ENCODE assay signal across 1 cellular context in the genomic region with DNA sequence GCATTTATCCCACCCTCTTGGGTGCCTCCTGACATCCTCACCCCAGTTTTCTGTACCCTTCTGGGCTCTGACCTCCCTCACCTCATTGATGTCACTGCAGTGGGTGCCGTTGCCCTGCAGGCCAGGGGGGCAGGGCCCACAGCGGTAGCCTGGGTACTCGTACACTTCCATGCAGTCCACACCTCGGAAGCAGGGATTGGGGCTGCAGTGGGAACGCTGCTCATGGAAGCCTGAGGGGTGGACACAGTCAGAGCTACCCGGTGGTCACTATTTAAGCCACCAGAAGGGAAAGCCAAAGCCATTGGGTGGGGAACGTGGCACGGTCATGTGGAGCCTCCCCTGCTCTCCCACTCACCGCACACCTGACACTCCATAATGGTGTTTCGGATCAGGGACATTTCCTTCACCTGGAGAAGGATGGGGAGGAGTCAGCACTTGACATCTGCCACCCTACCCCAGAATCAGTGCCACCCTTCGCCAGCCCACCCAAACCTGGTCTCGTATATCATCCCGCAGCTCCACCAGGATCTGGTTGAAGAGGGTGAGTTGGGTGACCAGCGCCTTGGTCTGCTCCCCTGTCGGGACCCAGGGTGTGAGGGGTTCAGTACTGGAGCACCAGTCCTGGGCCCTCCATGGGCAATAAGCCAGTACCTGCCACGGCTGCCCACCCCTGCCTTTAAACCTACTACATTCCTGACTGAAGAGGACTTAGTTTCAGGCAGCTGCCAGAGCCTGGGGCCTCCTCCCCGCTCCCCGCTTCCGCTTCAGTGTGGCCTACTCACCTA.
TF ChIP-seq lines count a peak whose summit lies in the region.

No MANE protein-coding gene starts in this region.

TF ChIP-seq in WTC11, 78 proteins besides CTCF, POLR2A, EP300 and RAD21:
- no peak for TF ChIP-seq FOXP1 (CRISPR knock-in tag; IDR thresholded peaks at IDR 0.05; ENCODE audit: borderline replicate concordance)
- no peak for TF ChIP-seq ETV6 (CRISPR knock-in tag; IDR thresholded peaks at IDR 0.05)
- TF ChIP-seq AFF4 (CRISPR knock-in tag; IDR thresholded peaks at IDR 0.05; ENCODE audit: borderline replicate concordance): no peak
- TF ChIP-seq NFE2L1 (CRISPR knock-in tag; IDR thresholded peaks at IDR 0.05): no peak
- no peak for TF ChIP-seq MYBL2 (CRISPR knock-in tag; IDR thresholded peaks at IDR 0.05)
- TF ChIP-seq ZNF423 (CRISPR knock-in tag; IDR thresholded peaks at IDR 0.05): no peak
- TF ChIP-seq SMAD3 (CRISPR knock-in tag; IDR thresholded peaks at IDR 0.05; ENCODE audit: borderline replicate concordance): no peak
- no peak for TF ChIP-seq TEAD4 (CRISPR knock-in tag; IDR thresholded peaks at IDR 0.05)
- no peak for TF ChIP-seq ZNF317 (CRISPR knock-in tag; IDR thresholded peaks at IDR 0.05; ENCODE audit: borderline replicate concordance, low read depth)
- TF ChIP-seq, protein P1, sequence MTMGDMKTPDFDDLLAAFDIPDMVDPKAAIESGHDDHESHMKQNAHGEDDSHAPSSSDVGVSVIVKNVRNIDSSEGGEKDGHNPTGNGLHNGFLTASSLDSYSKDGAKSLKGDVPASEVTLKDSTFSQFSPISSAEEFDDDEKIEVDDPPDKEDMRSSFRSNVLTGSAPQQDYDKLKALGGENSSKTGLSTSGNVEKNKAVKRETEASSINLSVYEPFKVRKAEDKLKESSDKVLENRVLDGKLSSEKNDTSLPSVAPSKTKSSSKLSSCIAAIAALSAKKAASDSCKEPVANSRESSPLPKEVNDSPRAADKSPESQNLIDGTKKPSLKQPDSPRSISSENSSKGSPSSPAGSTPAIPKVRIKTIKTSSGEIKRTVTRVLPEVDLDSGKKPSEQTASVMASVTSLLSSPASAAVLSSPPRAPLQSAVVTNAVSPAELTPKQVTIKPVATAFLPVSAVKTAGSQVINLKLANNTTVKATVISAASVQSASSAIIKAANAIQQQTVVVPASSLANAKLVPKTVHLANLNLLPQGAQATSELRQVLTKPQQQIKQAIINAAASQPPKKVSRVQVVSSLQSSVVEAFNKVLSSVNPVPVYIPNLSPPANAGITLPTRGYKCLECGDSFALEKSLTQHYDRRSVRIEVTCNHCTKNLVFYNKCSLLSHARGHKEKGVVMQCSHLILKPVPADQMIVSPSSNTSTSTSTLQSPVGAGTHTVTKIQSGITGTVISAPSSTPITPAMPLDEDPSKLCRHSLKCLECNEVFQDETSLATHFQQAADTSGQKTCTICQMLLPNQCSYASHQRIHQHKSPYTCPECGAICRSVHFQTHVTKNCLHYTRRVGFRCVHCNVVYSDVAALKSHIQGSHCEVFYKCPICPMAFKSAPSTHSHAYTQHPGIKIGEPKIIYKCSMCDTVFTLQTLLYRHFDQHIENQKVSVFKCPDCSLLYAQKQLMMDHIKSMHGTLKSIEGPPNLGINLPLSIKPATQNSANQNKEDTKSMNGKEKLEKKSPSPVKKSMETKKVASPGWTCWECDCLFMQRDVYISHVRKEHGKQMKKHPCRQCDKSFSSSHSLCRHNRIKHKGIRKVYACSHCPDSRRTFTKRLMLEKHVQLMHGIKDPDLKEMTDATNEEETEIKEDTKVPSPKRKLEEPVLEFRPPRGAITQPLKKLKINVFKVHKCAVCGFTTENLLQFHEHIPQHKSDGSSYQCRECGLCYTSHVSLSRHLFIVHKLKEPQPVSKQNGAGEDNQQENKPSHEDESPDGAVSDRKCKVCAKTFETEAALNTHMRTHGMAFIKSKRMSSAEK (CRISPR knock-in tag; IDR thresholded peaks at IDR 0.05; ENCODE audit: borderline replicate concordance): no peak
- TF ChIP-seq, protein P2, sequence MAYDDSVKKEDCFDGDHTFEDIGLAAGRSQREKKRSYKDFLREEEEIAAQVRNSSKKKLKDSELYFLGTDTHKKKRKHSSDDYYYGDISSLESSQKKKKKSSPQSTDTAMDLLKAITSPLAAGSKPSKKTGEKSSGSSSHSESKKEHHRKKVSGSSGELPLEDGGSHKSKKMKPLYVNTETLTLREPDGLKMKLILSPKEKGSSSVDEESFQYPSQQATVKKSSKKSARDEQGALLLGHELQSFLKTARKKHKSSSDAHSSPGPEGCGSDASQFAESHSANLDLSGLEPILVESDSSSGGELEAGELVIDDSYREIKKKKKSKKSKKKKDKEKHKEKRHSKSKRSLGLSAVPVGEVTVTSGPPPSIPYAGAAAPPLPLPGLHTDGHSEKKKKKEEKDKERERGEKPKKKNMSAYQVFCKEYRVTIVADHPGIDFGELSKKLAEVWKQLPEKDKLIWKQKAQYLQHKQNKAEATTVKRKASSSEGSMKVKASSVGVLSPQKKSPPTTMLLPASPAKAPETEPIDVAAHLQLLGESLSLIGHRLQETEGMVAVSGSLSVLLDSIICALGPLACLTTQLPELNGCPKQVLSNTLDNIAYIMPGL (CRISPR knock-in tag; IDR thresholded peaks at IDR 0.05): no peak
- no peak for TF ChIP-seq TCF7 (CRISPR knock-in tag; IDR thresholded peaks at IDR 0.05; ENCODE audit: low read depth)
- no peak for TF ChIP-seq NR3C1 (CRISPR knock-in tag; conservative IDR thresholded peaks at IDR 0.05; ENCODE audit: low read depth)
